ENCODE assay signal across 20 cellular contexts in the genomic region with DNA sequence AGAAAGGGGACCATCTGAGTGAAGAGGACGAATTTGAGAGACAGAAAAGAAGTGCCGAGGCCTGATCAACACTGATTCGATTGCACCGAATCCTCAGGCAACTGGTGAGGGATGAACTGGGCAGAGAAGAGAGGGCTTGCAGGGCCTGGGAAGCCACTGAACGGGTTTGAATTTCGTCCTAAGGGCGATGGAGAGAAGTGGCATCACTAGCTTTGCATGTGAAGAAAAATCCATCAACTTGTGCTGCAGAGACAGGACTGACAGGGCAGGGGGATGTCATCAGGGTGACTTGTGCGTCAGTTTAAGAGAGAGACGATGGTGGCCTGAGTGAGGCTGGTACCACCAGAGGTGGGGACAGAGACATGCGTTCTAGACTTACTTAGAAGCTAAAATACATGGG.
DNase-seq lines count a peak whose midpoint lies in the region; FAIRE-seq and TF ChIP-seq lines count a peak whose summit lies in the region.
"Had no signal": no experiment of that assay in that cellular context is flagged by ENCODE, and none has a peak within 500 bp of the region (broad histone marks: within the 10 kb centered on the region; RNA-seq: fewer than 3 reads in every experiment).

No MANE protein-coding gene starts in this region.

- no TSS peak for BruUV-seq in Caco-2 (replicated peaks; lab: Mats Ljungman, UMichigan)

- H3K27me3 Mint-ChIP-seq in Caco-2 (ENCODE audit: insufficient read depth, unreplicated experiment): no peaks in the 10 kb centered on the region

- peak; percentile 15 for DNase-seq in ecto neural progenitor cell (ENCODE audit: low spot score)
- peak; percentile 16 for DNase-seq in islet precursor cell
- DNase-seq in vagina (ENCODE audit: extremely low spot score in 2 of 2): peak; percentile 52 to 55
- no peak for DNase-seq in NCI-H226
- no peak for DNase-seq in Caco-2
- no peak for DNase-seq in small intestine
- DNase-seq: CD8-positive, alpha-beta T cell; COR-L47; DND-41; GDM1; HCEC 1CT; HFFc6 had no signal

- CTCF ChIA-PET in Caco-2 (lab: Charles Lee): no interaction called here

- peaks cover 4% of the 10 kb centered on the region for H3K36me3 Mint-ChIP-seq in Caco-2 (ENCODE audit: insufficient read depth, unreplicated experiment)
- H3K36me3 Mint-ChIP-seq: CD14-positive monocyte; CD8-positive, alpha-beta T cell had no signal

- no peak overlapping the region for H3K9ac ChIP-seq in BLaER1 treated with 17β-estradiol and CSF1 and Interleukin-3, amounts not matched to agents 10 nM and 100 nM

- H3K4me1 Mint-ChIP-seq in Caco-2 (ENCODE audit: low read depth, unreplicated experiment): peaks cover 10% of the 10 kb centered on the region
- H3K4me1 Mint-ChIP-seq: B cell, CD14-positive monocyte had no signal

- no peak overlapping the region for H3K4me3 Mint-ChIP-seq in Caco-2 (ENCODE audit: unreplicated experiment)
- H3K4me3 Mint-ChIP-seq: B cell; CD14-positive monocyte; CD8-positive, alpha-beta T cell; HFFc6 had no signal

- intact Hi-C loops in vagina (cut with DNase I) (no loop called here), Caco-2 (cut with micrococcal nuclease; ENCODE audit: unreplicated experiment) (no loop called here)

- H3K27me3 ChIP-seq in BLaER1 treated with 17β-estradiol and CSF1 and Interleukin-3, amounts not matched to agents 10 nM and 100 nM: no peaks in the 10 kb centered on the region
- H3K27me3 ChIP-seq in vagina (no peaks in the 10 kb centered on the region), Caco-2 (replicated peaks; ENCODE audit: control insufficient read depth, insufficient read depth, low read length) (no peaks in the 10 kb centered on the region), small intestine (ENCODE audit: control insufficient read depth in 2 of 2, insufficient read depth in 2 of 2, low read length in 2 of 2) (no peaks in the 10 kb centered on the region)

- H3K36me3 ChIP-seq in BLaER1 treated with 17β-estradiol and CSF1 and Interleukin-3, amounts not matched to agents 10 nM and 100 nM: no peaks in the 10 kb centered on the region
- H3K36me3 ChIP-seq in vagina: no peaks in the 10 kb centered on the region
- no peaks in the 10 kb centered on the region for H3K36me3 ChIP-seq in Caco-2 (ENCODE audit: control insufficient read depth, insufficient read depth, low read length)
- no peaks in the 10 kb centered on the region for H3K36me3 ChIP-seq in small intestine (ENCODE audit: control insufficient read depth in 2 of 2, insufficient read depth in 2 of 2, low read length in 2 of 2)

- FAIRE-seq in small intestine (lab: Jason Lieb, UNC): no peak
- FAIRE-seq: A204.1, GM12892, GM19239, HepG2, HTR-8/SVneo had no signal

- no peak overlapping the region for H3K4me3 ChIP-seq in BLaER1 treated with 17β-estradiol and CSF1 and Interleukin-3, amounts not matched to agents 10 nM and 100 nM
- H3K4me3 ChIP-seq in vagina (no peak overlapping the region), Caco-2 (ENCODE audit: low read depth, low read length) (no peak overlapping the region), small intestine (ENCODE audit: low read depth in 1 of 2, low read length in 2 of 2) (no peak overlapping the region)

- no peaks in the 10 kb centered on the region; a peak in 1 of 22 replicates for H3K9me3 ChIP-seq in BLaER1 treated with 17β-estradiol and CSF1 and Interleukin-3, amounts not matched to agents 10 nM and 100 nM (replicated peaks in 1 of 11)
- no peaks in the 10 kb centered on the region for H3K9me3 ChIP-seq in vagina
- no peaks in the 10 kb centered on the region for H3K9me3 ChIP-seq in Caco-2
- H3K9me3 ChIP-seq in small intestine (ENCODE audit: control insufficient read depth, low read depth): no peaks in the 10 kb centered on the region

- no peak for TF ChIP-seq POLR2A in vagina (IDR thresholded peaks at IDR 0.05)

- WGBS in small intestine, 3 donors: 89 to 93% (median 92%) methylated on average over 10 of the region's 10 CpGs

- no peak for TF ChIP-seq CTCF in vagina (IDR thresholded peaks at IDR 0.05)
- no peak for TF ChIP-seq CTCF in Caco-2 (IDR thresholded peaks at IDR 0.05; ENCODE audit: insufficient read depth in 1 of 2, low read depth in 1 of 2, low read length in 1 of 2, severe bottlenecking in 1 of 2, unreplicated experiment in 1 of 2)

- POLR2A ChIA-PET in Caco-2 (lab: Charles Lee): no interaction called here

- H4K20me1 ChIP-seq in BLaER1 treated with 17β-estradiol and CSF1 and Interleukin-3, amounts not matched to agents 10 nM and 100 nM: no peaks in the 10 kb centered on the region

- peak overlapping the region in 8 of 11 experiments; percentile 9 to 66 (median 44); a peak in 13 of 22 replicates for H3K4me2 ChIP-seq in BLaER1 treated with 17β-estradiol and CSF1 and Interleukin-3, amounts not matched to agents 10 nM and 100 nM

- H3K27ac ChIP-seq in BLaER1 treated with 17β-estradiol and CSF1 and Interleukin-3, amounts not matched to agents 10 nM and 100 nM: no peak overlapping the region
- no peak overlapping the region for H3K27ac ChIP-seq in vagina
- H3K27ac ChIP-seq in small intestine (ENCODE audit: low read depth in 1 of 2, low read length in 1 of 2): no peak overlapping the region

- H3K4me1 ChIP-seq in BLaER1 treated with 17β-estradiol and CSF1 and Interleukin-3, amounts not matched to agents 10 nM and 100 nM: peaks cover 0 to 20% (median 12%) of the 10 kb centered on the region in 10 experiments; a peak in 12 of 20 replicates
- peaks cover 21% of the 10 kb centered on the region for H3K4me1 ChIP-seq in vagina
- H3K4me1 ChIP-seq in Caco-2: peaks cover 19% of the 10 kb centered on the region
- H3K4me1 ChIP-seq in small intestine (ENCODE audit: control insufficient read depth in 2 of 2, insufficient read depth in 1 of 2, low read depth in 1 of 2, low read length in 1 of 2): peaks cover 2 to 4% of the 10 kb centered on the region in 2 donors

- H3K9me3 Mint-ChIP-seq in Caco-2 (ENCODE audit: unreplicated experiment): no peaks in the 10 kb centered on the region
- H3K9me3 Mint-ChIP-seq: CD8-positive, alpha-beta T cell; HFFc6 had no signal

- no peak overlapping the region for H3K27ac Mint-ChIP-seq in Caco-2 (ENCODE audit: unreplicated experiment)
- H3K27ac Mint-ChIP-seq: B cell; CD14-positive monocyte; CD8-positive, alpha-beta T cell; HFFc6 had no signal

Comparison
In these comparisons a context has a peak if more than half of its experiments do, and no peak if none do; other contexts are left out.
1. DNase-seq: peak in ecto neural progenitor cell (single experiment), islet precursor cell (single experiment) and vagina (2 of 2); none in NCI-H226 (single experiment), Caco-2 (0 of 2) and small intestine (single experiment).